Comparison of ENCODE assay signal across 19 cellular contexts in genomic region chr16:13994239-13995106, GRCh38.
DNase-seq lines count a peak whose midpoint lies in the region; ATAC-seq and TF ChIP-seq lines count a peak whose summit lies in the region.
"Had no signal": no experiment of that assay in that cellular context is flagged by ENCODE, and none has a peak within 500 bp of the region (broad histone marks: within the 10 kb centered on the region; RNA-seq: fewer than 3 reads in every experiment).

No MANE protein-coding gene starts in this region.

- in situ Hi-C loops in IMR-90 (cut with MboI; ENCODE audit: low sequenced_read_pairs), result no loop called here

- H3K27me3 ChIP-seq in IMR-90 (ENCODE audit: control insufficient read depth, insufficient read depth, low read length), result peaks cover 3% of the 10 kb centered on the region; the same call in 1 of the 2 replicates
- no peaks in the 10 kb centered on the region for H3K27me3 ChIP-seq in heart left ventricle
- H3K27me3 ChIP-seq: BE2C, dorsolateral prefrontal cortex, testis had no signal

- peak overlapping the region; percentile 37 for H2AFZ ChIP-seq in IMR-90 (replicated peaks; ENCODE audit: low read length, poor library complexity)

- H3K9me3 ChIP-seq in IMR-90 (ENCODE audit: control insufficient read depth, insufficient read depth, low read length) (no peaks in the 10 kb centered on the region), heart left ventricle (no peaks in the 10 kb centered on the region)
- H3K9me3 ChIP-seq: BE2C, testis had no signal

- no peaks in the 10 kb centered on the region for H4K20me1 ChIP-seq in IMR-90 (ENCODE audit: insufficient read depth, low read length)

- no peak overlapping the region for H2BK20ac ChIP-seq in IMR-90 (ENCODE audit: low read depth, low read length)

- TF ChIP-seq POLR2A in IMR-90 (IDR thresholded peaks at IDR 0.05; ENCODE audit: low read depth, low read length) (no peak), heart left ventricle (IDR thresholded peaks at IDR 0.05) (no peak)

- H3K27ac ChIP-seq in IMR-90 (ENCODE audit: insufficient read depth, low read length) (no peak overlapping the region), heart left ventricle (peak overlapping the region; percentile 45 to 90 (median 75))
- H3K27ac ChIP-seq: dorsolateral prefrontal cortex, skin epidermis, testis had no signal

- no peak overlapping the region for H3K4me2 ChIP-seq in IMR-90 (ENCODE audit: low read depth, low read length)

- DNase-seq in IMR-90 (peak; percentile 2), NCI-H69 (lab: John Stamatoyannopoulos, UW) (peak; percentile 72), heart left ventricle (peak in 4 of 5 donors; percentile 55 to 74 (median 62)), renal cortical epithelial cell (ENCODE audit: low read depth) (peak; percentile 33), NCI-H2227 treated with DMSO at 0.1 percent for 48 hours (lab: John Stamatoyannopoulos, UW) (no peak)
- DNase-seq: activated CD4-positive, alpha-beta T cell treated with anti-CD3 and anti-CD28 coated beads, Interleukin-2, amount 10 ng/mL, durations not matched to agents 24 days and 14 days; activated naive CD4-positive, alpha-beta T cell treated with anti-CD3 and anti-CD28 coated beads, Interleukin-2, amount 50 U/mL, for 16 hours; BE2C; DMS79 treated with DMSO at 0.1 percent for 48 hours; dorsolateral prefrontal cortex; glutamatergic neuron; midbrain; NCI-H446 treated with DMSO at 0.1 percent for 48 hours; nucleus accumbens; testis had no signal

- no peaks in the 10 kb centered on the region for H3K79me1 ChIP-seq in IMR-90 (ENCODE audit: low read depth in 1 of 2, low read length in 2 of 2)

- no TSS peak for BruUV-seq in IMR-90 (replicated peaks; lab: Mats Ljungman, UMichigan)

- no peak overlapping the region for H3K56ac ChIP-seq in IMR-90 (ENCODE audit: extremely low read depth, insufficient read depth, low read length)

- no peak overlapping the region for H4K5ac ChIP-seq in IMR-90 (ENCODE audit: low read depth, low read length)

- no peak overlapping the region for H3K23ac ChIP-seq in IMR-90 (ENCODE audit: low read depth, low read length)

- H3K4me3 ChIP-seq in IMR-90 (ENCODE audit: insufficient read depth, low read depth, low read length) (no peak overlapping the region), heart left ventricle (peak overlapping the region in 8 of 12 donors; percentile 5 to 34 (median 22))
- H3K4me3 ChIP-seq: dorsolateral prefrontal cortex, skin epidermis, testis had no signal

- POLR2A ChIA-PET in IMR-90 (lab: Charles Lee; ENCODE audit: unreplicated experiment), result no interaction called here

- H2BK15ac ChIP-seq in IMR-90 (ENCODE audit: low read depth, low read length), result no peak overlapping the region

- CTCF ChIA-PET in IMR-90 (lab: Yijun Ruan, JAX), result no interaction called here

- no peak overlapping the region for H2AK9ac ChIP-seq in IMR-90 (replicated peaks; ENCODE audit: low read depth, low read length, poor library complexity)

- dilution Hi-C loops in IMR-90 (cut with HindIII; ENCODE audit: low sequenced_read_pairs, unreplicated experiment), result no loop called here

- no CpG with 5 or more reads among the region's 14 CpGs for WGBS in IMR-90 (ENCODE audit: extremely low coverage in 2 of 2, insufficient read length in 1 of 2), 2 experiments
- WGBS in heart left ventricle, 4 donors, result 20 to 33% (median 25%) methylated on average over 14 of the region's 14 CpGs

- H2BK120ac ChIP-seq in IMR-90 (ENCODE audit: low read depth, low read length), result no peak overlapping the region

- no peak overlapping the region for H2AK5ac ChIP-seq in IMR-90 (ENCODE audit: low read depth, low read length)

- no peak overlapping the region for H3K4ac ChIP-seq in IMR-90 (ENCODE audit: low read depth, low read length)

- peaks cover 3% of the 10 kb centered on the region; the same call in 1 of the 2 replicates for H3K4me1 ChIP-seq in IMR-90 (ENCODE audit: control insufficient read depth, insufficient read depth, low read length)
- H3K4me1 ChIP-seq in heart left ventricle, result peaks cover 0 to 38% (median 29%) of the 10 kb centered on the region in 12 donors
- H3K4me1 ChIP-seq: BE2C, testis had no signal

- TF ChIP-seq CTCF in IMR-90 (conservative IDR thresholded peaks at IDR 0.05; ENCODE audit: low read depth, low read length) (no peak), heart left ventricle (IDR thresholded peaks at IDR 0.05) (no peak)

- H2BK5ac ChIP-seq in IMR-90 (ENCODE audit: low read depth, low read length, poor library complexity, severe bottlenecking), result no peak overlapping the region

- no peaks in the 10 kb centered on the region for H3K9me1 ChIP-seq in IMR-90 (ENCODE audit: insufficient read depth, low read length)

- H3K14ac ChIP-seq in IMR-90 (replicated peaks; ENCODE audit: low read depth, low read length), result no peak overlapping the region

- no peak overlapping the region for H3K18ac ChIP-seq in IMR-90 (ENCODE audit: low read depth, low read length)

- H4K91ac ChIP-seq in IMR-90 (ENCODE audit: insufficient read depth, low read depth, low read length), result no peak overlapping the region

- intact Hi-C loops in IMR-90 (cut with micrococcal nuclease), result no loop called here
- intact Hi-C loops in heart left ventricle (cut with DNase I), result loop anchor here in 3 of 10 donors (5.0 kb wide), 2 partner anchors 57 to 193 kb away; no protein-coding TSS in a partner anchor

- H3K9ac ChIP-seq in IMR-90 (ENCODE audit: low read depth, low read length), result no peak overlapping the region

- H4K8ac ChIP-seq in IMR-90 (ENCODE audit: low read depth in 2 of 2, low read length in 2 of 2), result no peak overlapping the region

- TF ChIP-seq RAD21 in IMR-90 (IDR thresholded peaks at IDR 0.05; ENCODE audit: low read length), result no peak

- H3K36me3 ChIP-seq in IMR-90 (ENCODE audit: control insufficient read depth, insufficient read depth, low read length) (no peaks in the 10 kb centered on the region), heart left ventricle (no peaks in the 10 kb centered on the region)
- H3K36me3 ChIP-seq: BE2C had no signal

- ATAC-seq in IMR-90 (ENCODE audit: low read depth) (no peak), heart left ventricle (peak; percentile 91 to 95 (median 93)), GM19395 (IDR thresholded peaks at IDR 0.05; ENCODE audit: unreplicated experiment) (no peak), GM21390 (IDR thresholded peaks at IDR 0.05; ENCODE audit: unreplicated experiment) (no peak)
- ATAC-seq: esophagus mucosa had no signal

TF ChIP-seq in IMR-90, 13 proteins besides CTCF, POLR2A, EP300 and RAD21:
- TF ChIP-seq MAZ (IDR thresholded peaks at IDR 0.05; ENCODE audit: borderline replicate concordance, low read depth, low read length), result no peak
- no peak for TF ChIP-seq FOS (IDR thresholded peaks at IDR 0.05; ENCODE audit: low read depth, low read length)
- no peak for TF ChIP-seq NFE2L2 (IDR thresholded peaks at IDR 0.05; ENCODE audit: low read depth, low read length)
- no peak for TF ChIP-seq CHD1 (IDR thresholded peaks at IDR 0.05; ENCODE audit: low read depth, low read length)
- no peak for TF ChIP-seq ELK1 (IDR thresholded peaks at IDR 0.05; ENCODE audit: borderline replicate concordance, low read depth, low read length)
- no peak for TF ChIP-seq SMC3 (IDR thresholded peaks at IDR 0.05; ENCODE audit: low read depth, low read length)
- no peak for TF ChIP-seq CEBPB (IDR thresholded peaks at IDR 0.05; ENCODE audit: low read depth, low read length)
- no peak for TF ChIP-seq MXI1 (IDR thresholded peaks at IDR 0.05; ENCODE audit: borderline replicate concordance, low read depth, low read length)
- TF ChIP-seq RCOR1 (IDR thresholded peaks at IDR 0.05; ENCODE audit: insufficient replicate concordance, low read length), result no peak
- TF ChIP-seq RFX5 (IDR thresholded peaks at IDR 0.05; ENCODE audit: low read depth, low read length), result no peak
- no peak for TF ChIP-seq BHLHE40 (IDR thresholded peaks at IDR 0.05; ENCODE audit: low read depth, low read length)
- TF ChIP-seq USF2 (IDR thresholded peaks at IDR 0.05; ENCODE audit: low read depth, low read length), result no peak
- TF ChIP-seq MAFK (IDR thresholded peaks at IDR 0.05; ENCODE audit: low read depth, low read length), result no peak

Comparison
In these comparisons a context has a peak if more than half of its experiments do, and no peak if none do; other contexts are left out.
1. ATAC-seq: peak in heart left ventricle (4 of 4); none in IMR-90 (single experiment), GM19395 (single experiment) and GM21390 (single experiment).